In the genomic region with DNA sequence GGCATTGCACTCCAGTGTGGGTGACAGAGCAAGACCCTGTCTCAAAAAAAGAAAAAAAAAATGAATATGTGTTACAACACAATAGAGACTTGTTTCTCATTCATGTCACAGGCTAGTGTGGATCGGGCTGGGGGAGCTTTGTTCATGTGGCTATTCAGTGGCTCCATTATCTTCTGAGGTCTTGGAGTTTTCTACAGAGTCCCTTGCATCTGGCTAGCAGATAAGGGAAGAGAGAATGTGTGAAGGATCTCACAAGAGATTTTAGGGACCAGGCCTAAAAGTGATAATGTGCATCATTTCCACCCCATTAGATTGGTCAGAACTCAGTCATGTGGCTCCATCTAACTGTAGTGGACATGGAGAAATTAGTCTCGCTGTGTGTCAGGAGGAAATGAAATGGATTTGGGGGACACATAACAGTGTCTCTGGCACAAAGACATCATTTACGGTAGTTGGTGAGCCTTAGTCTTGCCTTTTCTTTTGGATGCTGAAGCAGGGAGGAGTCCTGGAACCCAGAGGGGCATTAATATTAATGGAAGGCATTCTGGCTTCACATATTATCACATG, we compare ENCODE assay signal across 9 cellular contexts. TPM values are rescaled to one million over a fixed set of nuclear protein-coding genes. Genes with fewer than 3 reads are reported as not detected.
DNase-seq lines count a peak whose midpoint lies in the region; ATAC-seq and TF ChIP-seq lines count a peak whose summit lies in the region.
"Had no signal": no experiment of that assay in that cellular context is flagged by ENCODE, and none has a peak within 500 bp of the region (broad histone marks: within the 10 kb centered on the region; RNA-seq: fewer than 3 reads in every experiment).

No MANE protein-coding gene starts in this region.

- H3K27ac ChIP-seq in foreskin keratinocyte (peak overlapping the region; percentile 96), smooth muscle cell (ENCODE audit: low read depth) (peak overlapping the region; percentile 96)

- H3K27me3 ChIP-seq in foreskin keratinocyte (no peaks in the 10 kb centered on the region), smooth muscle cell (ENCODE audit: low read depth) (no peaks in the 10 kb centered on the region)

- H3K4me1 ChIP-seq in foreskin keratinocyte (peaks cover 46% of the 10 kb centered on the region), smooth muscle cell (ENCODE audit: low read depth) (peaks cover 14% of the 10 kb centered on the region)

- no peaks in the 10 kb centered on the region for H3K36me3 ChIP-seq in smooth muscle cell (ENCODE audit: low read depth)

- H3K4me2 ChIP-seq in smooth muscle cell, result peak overlapping the region; percentile 83

- TF ChIP-seq CTCF in HFF-Myc (IDR thresholded peaks at IDR 0.05; ENCODE audit: low read depth, low read length, missing control alignments) (no peak), WI38 (IDR thresholded peaks at IDR 0.05; ENCODE audit: low read depth, low read length) (no peak), foreskin keratinocyte (conservative IDR thresholded peaks at IDR 0.05) (no peak), smooth muscle cell (IDR thresholded peaks at IDR 0.05; ENCODE audit: borderline replicate concordance, insufficient read depth, poor library complexity, severe bottlenecking) (no peak)

- 87% methylated on average over 3 of the region's 3 CpGs for WGBS in smooth muscle cell (ENCODE audit: low lambda C conversion rate)

- no peak for ATAC-seq in foreskin keratinocyte

- peaks cover 14% of the 10 kb centered on the region for H3F3A ChIP-seq in smooth muscle cell (ENCODE audit: low read depth)

- H3K9ac ChIP-seq in smooth muscle cell (ENCODE audit: low read depth), result peak overlapping the region; percentile 77

- H4K20me1 ChIP-seq in smooth muscle cell (ENCODE audit: low read depth), result no peaks in the 10 kb centered on the region

- peak overlapping the region; percentile 73 for H2AFZ ChIP-seq in smooth muscle cell (ENCODE audit: low read depth)

- DNase-seq in HFF-Myc (ENCODE audit: extremely low read depth, low read depth), result no peak
- peak in 1 of 2 donors; percentile 24 for DNase-seq in foreskin keratinocyte
- DNase-seq in smooth muscle cell (lab: John Stamatoyannopoulos, UW; ENCODE audit: unreplicated experiment), result no peak
- no peak for DNase-seq in HEK293T (ENCODE audit: extremely low spot score)
- DNase-seq in NCI-H510A (lab: John Stamatoyannopoulos, UW), result no peak
- no peak for DNase-seq in stimulated activated CD4-positive, alpha-beta T cell treated with anti-CD3 and anti-CD28 coated beads, Interleukin-4, amount 100 ng/mL, for 1 hour
- no peak for DNase-seq in stimulated activated CD8-positive, alpha-beta memory T cell treated with anti-CD3 and anti-CD28 coated beads, Interleukin-4, amount 100 ng/mL, for 48 hours
- DNase-seq: SIG-M5 had no signal

- H3K4me3 ChIP-seq in HFF-Myc (replicated peaks; ENCODE audit: low read depth, low read length), result peak overlapping the region; percentile 10; the same call in 1 of the 2 replicates
- H3K4me3 ChIP-seq in WI38 (ENCODE audit: low read depth, low read length), result peak overlapping the region; percentile 11
- H3K4me3 ChIP-seq in smooth muscle cell, result no peak overlapping the region

- H3K79me2 ChIP-seq in smooth muscle cell (ENCODE audit: low read depth), result no peaks in the 10 kb centered on the region

- no peaks in the 10 kb centered on the region for H3K9me3 ChIP-seq in smooth muscle cell (replicated peaks; ENCODE audit: low read depth)

- POLR2A ChIA-PET in HEK293T (lab: Yijun Ruan, JAX), result interaction anchor here (1.0 kb wide), 1 partner anchor 33 kb away, joined by 3 read pairs; no protein-coding TSS in a partner anchor

- CTCF ChIA-PET in HEK293T (lab: Yijun Ruan, JAX), result no interaction called here

TF ChIP-seq in HEK293T, 16 proteins besides CTCF, POLR2A, EP300 and RAD21:
- no peak for TF ChIP-seq LEF1 (IDR thresholded peaks at IDR 0.05; ENCODE audit: borderline replicate concordance)
- no peak for TF ChIP-seq HDGF (IDR thresholded peaks at IDR 0.05; ENCODE audit: borderline replicate concordance)
- no peak for TF ChIP-seq NFRKB (IDR thresholded peaks at IDR 0.05)
- TF ChIP-seq FOXM1 (IDR thresholded peaks at IDR 0.05; ENCODE audit: borderline replicate concordance), result no peak
- no peak for TF ChIP-seq ZNF384 (IDR thresholded peaks at IDR 0.05)
- no peak for TF ChIP-seq ARNT (IDR thresholded peaks at IDR 0.05)
- no peak for TF ChIP-seq ELF4 (IDR thresholded peaks at IDR 0.05)
- no peak for TF ChIP-seq BHLHE40 (IDR thresholded peaks at IDR 0.05; ENCODE audit: borderline replicate concordance)
- TF ChIP-seq L3MBTL2 (conservative IDR thresholded peaks at IDR 0.05), result no peak
- no peak for TF ChIP-seq FOXA1 (IDR thresholded peaks at IDR 0.05)
- TF ChIP-seq CTBP1 (IDR thresholded peaks at IDR 0.05; ENCODE audit: borderline replicate concordance), result no peak
- no peak for TF ChIP-seq SUZ12 (IDR thresholded peaks at IDR 0.05)
- TF ChIP-seq TARDBP (IDR thresholded peaks at IDR 0.05), result no peak
- no peak for TF ChIP-seq PKNOX1 (IDR thresholded peaks at IDR 0.05)

RNA-seq across cellular contexts. Expression of gene CASP10, which starts 32.4 kb away (rescaled TPM):
- 6.1 and 6.5 TPM in 2 replicates for total RNA-seq in foreskin keratinocyte
- 2.4 and 2.7 TPM in 2 replicates for polyA plus RNA-seq in foreskin keratinocyte
- 0.36 and 0.90 TPM in 2 replicates for total RNA-seq in smooth muscle cell
- 0.86 and 1.1 TPM in 2 replicates for polyA plus RNA-seq in smooth muscle cell

RNA-seq across cellular contexts. Expression of gene CFLAR, which starts 34.6 kb away (rescaled TPM):
- total RNA-seq in foreskin keratinocyte (38.0 and 44.2 TPM in 2 replicates), smooth muscle cell (27.1 and 42.5 TPM in 2 replicates)
- polyA plus RNA-seq in foreskin keratinocyte (17.2 and 22.2 TPM in 2 replicates), smooth muscle cell (16.0 and 24.0 TPM in 2 replicates)
